ENCODE assay signal across 19 cellular contexts in the genomic region with DNA sequence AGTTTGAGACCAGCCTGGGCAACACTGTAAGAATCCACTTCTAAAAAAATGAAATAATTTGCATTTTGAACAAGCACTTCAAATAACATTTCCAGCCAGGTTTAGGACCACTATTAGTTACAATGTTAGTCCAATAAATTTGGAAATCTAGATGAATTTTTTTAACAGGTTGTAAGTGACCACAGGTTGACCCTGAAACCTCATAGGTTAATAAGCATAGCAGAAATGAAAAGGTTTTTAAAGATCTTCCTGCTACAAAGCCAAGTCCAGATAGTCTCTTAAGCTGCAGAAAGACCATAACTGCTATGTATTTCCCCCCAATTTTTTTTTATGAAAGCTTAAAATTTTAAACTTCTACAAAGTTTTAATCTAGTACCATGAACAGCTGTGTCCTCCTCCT.
"Had no signal": no experiment of that assay in that cellular context is flagged by ENCODE, and none has a peak within 500 bp of the region (broad histone marks: within the 10 kb centered on the region; RNA-seq: fewer than 3 reads in every experiment).

No MANE protein-coding gene starts in this region.

- H3K4me3 Mint-ChIP-seq: activated naive CD4-positive, alpha-beta T cell treated with anti-CD3 and anti-CD28 coated beads for 36 hours had no signal

- H3K27ac Mint-ChIP-seq: activated CD4-positive, alpha-beta memory T cell treated with anti-CD3 and anti-CD28 coated beads for 36 hours; activated naive CD4-positive, alpha-beta T cell treated with anti-CD3 and anti-CD28 coated beads for 36 hours; activated naive CD8-positive, alpha-beta T cell treated with anti-CD3 and anti-CD28 coated beads, Interleukin-2, amount 50 U/mL, for 24 hours had no signal

- H3K27me3 Mint-ChIP-seq: activated CD4-positive, alpha-beta memory T cell treated with anti-CD3 and anti-CD28 coated beads for 36 hours; activated naive CD8-positive, alpha-beta T cell treated with anti-CD3 and anti-CD28 coated beads, Interleukin-2, amount 50 U/mL, for 24 hours had no signal

- DNase-seq: activated CD4-positive, alpha-beta memory T cell treated with anti-CD3 and anti-CD28 coated beads for 36 hours; activated CD4-positive, alpha-beta T cell treated with anti-CD3 and anti-CD28 coated beads for 48 hours; activated effector memory CD4-positive, alpha-beta T cell treated with Interleukin-2 at 50 U/mL for 16 hours; activated naive CD4-positive, alpha-beta T cell treated with anti-CD3 and anti-CD28 coated beads for 36 hours; activated naive CD8-positive, alpha-beta T cell treated with anti-CD3 and anti-CD28 coated beads, Interleukin-2, amount 50 U/mL, for 24 hours; activated T-cell treated with anti-CD3 and anti-CD28 coated beads, Interleukin-2, amount 50 U/mL, for 48 hours; anterior cingulate cortex; central memory CD4-positive, alpha-beta T cell; dorsolateral prefrontal cortex; glutamatergic neuron; hippocampal formation; left ventricle myocardium inferior; mesenchymal stem cell; mucosa of descending colon; retina; stimulated activated CD4-positive, alpha-beta T cell treated with anti-CD3 and anti-CD28 coated beads, Interleukin-2, amount 100 ng/mL, for 48 hours; stimulated activated naive CD4-positive, alpha-beta T cell treated with Interleukin-2 at 50 U/mL for 16 hours; SW 1271; T-helper 2 cell had no signal

- H3K9me3 Mint-ChIP-seq: activated CD4-positive, alpha-beta memory T cell treated with anti-CD3 and anti-CD28 coated beads for 36 hours; activated naive CD4-positive, alpha-beta T cell treated with anti-CD3 and anti-CD28 coated beads for 36 hours; activated naive CD8-positive, alpha-beta T cell treated with anti-CD3 and anti-CD28 coated beads, Interleukin-2, amount 50 U/mL, for 24 hours had no signal

- ATAC-seq: activated naive CD8-positive, alpha-beta T cell treated with anti-CD3 and anti-CD28 coated beads, Interleukin-2, amount 50 U/mL, for 24 hours; mucosa of descending colon had no signal

- H3K36me3 Mint-ChIP-seq: activated CD4-positive, alpha-beta memory T cell treated with anti-CD3 and anti-CD28 coated beads for 36 hours had no signal
